ENCODE assay signal across 1 cellular context in genomic region chr3:31232049-31233040, GRCh38.
A peak's percentile ranks its signal among the peaks of the same experiment; 100 is the strongest.
TF ChIP-seq lines count a peak whose summit lies in the region.

No MANE protein-coding gene starts in this region.

TF ChIP-seq in GM12878, 131 proteins besides CTCF, POLR2A, EP300 and RAD21 (continued from another document):
- TF ChIP-seq YBX1 (IDR thresholded peaks at IDR 0.05) = no peak
- no peak for TF ChIP-seq NFXL1 (IDR thresholded peaks at IDR 0.05; ENCODE audit: borderline replicate concordance)
- TF ChIP-seq KDM1A (IDR thresholded peaks at IDR 0.05; ENCODE audit: borderline replicate concordance) = no peak
- TF ChIP-seq SMARCA5 (IDR thresholded peaks at IDR 0.05) = no peak
- no peak for TF ChIP-seq WRNIP1 (IDR thresholded peaks at IDR 0.05; ENCODE audit: borderline replicate concordance, low read depth, low read length)
- TF ChIP-seq CHD4 (IDR thresholded peaks at IDR 0.05) = no peak
- no peak for TF ChIP-seq CBX3 (IDR thresholded peaks at IDR 0.05; ENCODE audit: borderline replicate concordance, low read depth)
- TF ChIP-seq BCLAF1 (IDR thresholded peaks at IDR 0.05) = no peak
- peak; percentile 36; the same call in 1 of the 2 replicates for TF ChIP-seq EED (IDR thresholded peaks at IDR 0.05; ENCODE audit: low read depth)
- TF ChIP-seq ZNF384 (IDR thresholded peaks at IDR 0.05; ENCODE audit: borderline replicate concordance, low read depth, low read length) = no peak
- TF ChIP-seq SREBF1 (IDR thresholded peaks at IDR 0.05; ENCODE audit: low read length) = no peak
- TF ChIP-seq NFIC (IDR thresholded peaks at IDR 0.05; ENCODE audit: low read depth, low read length) = peak; percentile 57; the same call in 1 of the 2 replicates
- no peak for TF ChIP-seq RELA (IDR thresholded peaks at IDR 0.05; ENCODE audit: borderline replicate concordance, partially characterized antibody)
- TF ChIP-seq ATF3 (IDR thresholded peaks at IDR 0.05; ENCODE audit: borderline replicate concordance, extremely low read depth, low read depth, low read length) = no peak
- TF ChIP-seq EGR1 (IDR thresholded peaks at IDR 0.05; ENCODE audit: borderline replicate concordance in 1 of 2, low read depth in 2 of 2, low read length in 2 of 2) = peak in 1 of 2 experiments; percentile 34; a peak in 1 of 3 replicates
- TF ChIP-seq, protein P1, sequence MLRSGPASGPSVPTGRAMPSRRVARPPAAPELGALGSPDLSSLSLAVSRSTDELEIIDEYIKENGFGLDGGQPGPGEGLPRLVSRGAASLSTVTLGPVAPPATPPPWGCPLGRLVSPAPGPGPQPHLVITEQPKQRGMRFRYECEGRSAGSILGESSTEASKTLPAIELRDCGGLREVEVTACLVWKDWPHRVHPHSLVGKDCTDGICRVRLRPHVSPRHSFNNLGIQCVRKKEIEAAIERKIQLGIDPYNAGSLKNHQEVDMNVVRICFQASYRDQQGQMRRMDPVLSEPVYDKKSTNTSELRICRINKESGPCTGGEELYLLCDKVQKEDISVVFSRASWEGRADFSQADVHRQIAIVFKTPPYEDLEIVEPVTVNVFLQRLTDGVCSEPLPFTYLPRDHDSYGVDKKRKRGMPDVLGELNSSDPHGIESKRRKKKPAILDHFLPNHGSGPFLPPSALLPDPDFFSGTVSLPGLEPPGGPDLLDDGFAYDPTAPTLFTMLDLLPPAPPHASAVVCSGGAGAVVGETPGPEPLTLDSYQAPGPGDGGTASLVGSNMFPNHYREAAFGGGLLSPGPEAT (IDR thresholded peaks at IDR 0.05; ENCODE audit: low read depth) = peak; percentile 24; the same call in 1 of the 2 replicates
- no peak for TF ChIP-seq LARP7 (IDR thresholded peaks at IDR 0.05)
- TF ChIP-seq ETV6 (conservative IDR thresholded peaks at IDR 0.05 in 1 of 2, IDR thresholded peaks at IDR 0.05 in 1 of 2; ENCODE audit: borderline replicate concordance in 1 of 2, low read depth in 1 of 2) = peak in 1 of 2 experiments; percentile 67; a peak in 2 of 4 replicates
- no peak for TF ChIP-seq E4F1 (IDR thresholded peaks at IDR 0.05; ENCODE audit: borderline replicate concordance, partially characterized antibody)
- peak; percentile 53 for TF ChIP-seq IKZF1 (conservative IDR thresholded peaks at IDR 0.05)
- TF ChIP-seq PML (IDR thresholded peaks at IDR 0.05; ENCODE audit: low read length) = no peak
- no peak for TF ChIP-seq NFYA (IDR thresholded peaks at IDR 0.05; ENCODE audit: borderline replicate concordance, low read depth, low read length)
- TF ChIP-seq ATF2 (IDR thresholded peaks at IDR 0.05; ENCODE audit: low read length) = peak; percentile 15; the same call in 1 of the 2 replicates
- no peak for TF ChIP-seq PRDM15 (CRISPR knock-in tag; IDR thresholded peaks at IDR 0.05)
- TF ChIP-seq MTA2 (IDR thresholded peaks at IDR 0.05; ENCODE audit: low read depth) = no peak; the same call in 1 of the 2 replicates
- no peak for TF ChIP-seq STAT3 (IDR thresholded peaks at IDR 0.05; ENCODE audit: low read depth, low read length)
- TF ChIP-seq IKZF2 (IDR thresholded peaks at IDR 0.05) = peak; percentile 27 to 38; a peak in 2 of 4 replicates
- no peak for TF ChIP-seq TCF12 (IDR thresholded peaks at IDR 0.05; ENCODE audit: low read depth, low read length)
- no peak for TF ChIP-seq ZZZ3 (IDR thresholded peaks at IDR 0.05; ENCODE audit: control insufficient read depth, insufficient read length, low read depth)
